26 cellular contexts compared by ENCODE assay signal in genomic region chr6:135664527-135664926, GRCh38.
"Had no signal": no experiment of that assay in that cellular context is flagged by ENCODE, and none has a peak within 500 bp of the region (broad histone marks: within the 10 kb centered on the region; RNA-seq: fewer than 3 reads in every experiment).

No MANE protein-coding gene starts in this region.

- DNase-seq: stimulated activated CD4-positive, alpha-beta T cell treated with anti-CD3 and anti-CD28 coated beads, Interleukin-2, amount 100 ng/mL, for 48 hours; stimulated activated CD4-positive, alpha-beta T cell treated with anti-CD3 and anti-CD28 coated beads, Interleukin-4, amount 100 ng/mL, for 1 hour; stimulated activated CD4-positive, alpha-beta T cell treated with anti-CD3 and anti-CD28 coated beads, Interleukin-4, amount 100 ng/mL, for 24 hours; stimulated activated CD4-positive, alpha-beta T cell treated with anti-CD3 and anti-CD28 coated beads, Interleukin-4, amount 100 ng/mL, for 4 hours; stimulated activated CD8-positive, alpha-beta memory T cell treated with anti-CD3 and anti-CD28 coated beads, Interleukin-4, amount 100 ng/mL, for 48 hours; stimulated activated naive B cell treated with anti-CD40 and anti-IgM and Interleukin-4, amounts not matched to agents 10 μg/mL and 1 μg/mL and 100 μg/mL, for 72 hours; stimulated activated naive CD4-positive, alpha-beta T cell; stimulated activated naive CD4-positive, alpha-beta T cell treated with Interleukin-2 at 50 U/mL for 16 hours; stimulated activated naive CD8-positive, alpha-beta T cell treated with anti-CD3 and anti-CD28 coated beads, Interleukin-15, amount 100 ng/mL, for 72 hours; stimulated activated naive CD8-positive, alpha-beta T cell treated with anti-CD3 and anti-CD28 coated beads, Interleukin-15, Interleukin-2, amounts not matched to agents 100 U/mL and 50 U/mL, for 24 hours; stomach; substantia nigra; testis; thyroid gland; tibial artery; transverse colon; trophoblast cell; upper lobe of left lung; upper lobe of right lung; uterus had no signal

- H3K27me3 ChIP-seq: stomach, suprapubic skin, testis, thyroid gland, tibial artery, tibial nerve, transverse colon, upper lobe of left lung, upper lobe of right lung, uterus, vagina had no signal

- H3K4me3 ChIP-seq: stomach, suprapubic skin, testis, thoracic aorta, thyroid gland, tibial artery, tibial nerve, transverse colon, upper lobe of left lung, upper lobe of right lung, uterus, vagina had no signal

- H3K9me3 ChIP-seq: testis, thoracic aorta, thyroid gland, transverse colon, upper lobe of left lung, upper lobe of right lung, uterus, vagina had no signal

- H3K27ac ChIP-seq: stomach, suprapubic skin, testis, thoracic aorta, thyroid gland, tibial artery, tibial nerve, transverse colon, upper lobe of left lung, upper lobe of right lung, uterus, vagina had no signal

- ATAC-seq: stimulated activated effector memory CD8-positive, alpha-beta T cell treated with anti-CD3 and anti-CD28 coated beads, Interleukin-12 subunit alpha, Interleukin-12 subunit beta, amount 100 ng/mL, for 72 hours; stimulated activated memory B cell treated with anti-CD40 and anti-IgM and Interleukin-4, amounts not matched to agents 10 μg/mL and 1 μg/mL and 100 μg/mL, for 72 hours; stimulated activated naive B cell treated with anti-CD40 and anti-IgM and Interleukin-4, amounts not matched to agents 10 μg/mL and 1 μg/mL and 100 μg/mL, for 72 hours; stimulated activated naive CD8-positive, alpha-beta T cell treated with anti-CD3 and anti-CD28 coated beads, Interleukin-15, amount 100 ng/mL, for 72 hours; stimulated activated naive CD8-positive, alpha-beta T cell treated with anti-CD3 and anti-CD28 coated beads, Interleukin-15, Interleukin-2, amounts not matched to agents 100 U/mL and 50 U/mL, for 24 hours; upper lobe of right lung had no signal

- H3K36me3 ChIP-seq: stomach, suprapubic skin, thoracic aorta, thyroid gland, tibial artery, tibial nerve, transverse colon, upper lobe of left lung, upper lobe of right lung, uterus, vagina had no signal

- H3K4me1 ChIP-seq: testis, thyroid gland, upper lobe of right lung, uterus, vagina had no signal
